ENCODE assay signal across 1 cellular context in the genomic region with DNA sequence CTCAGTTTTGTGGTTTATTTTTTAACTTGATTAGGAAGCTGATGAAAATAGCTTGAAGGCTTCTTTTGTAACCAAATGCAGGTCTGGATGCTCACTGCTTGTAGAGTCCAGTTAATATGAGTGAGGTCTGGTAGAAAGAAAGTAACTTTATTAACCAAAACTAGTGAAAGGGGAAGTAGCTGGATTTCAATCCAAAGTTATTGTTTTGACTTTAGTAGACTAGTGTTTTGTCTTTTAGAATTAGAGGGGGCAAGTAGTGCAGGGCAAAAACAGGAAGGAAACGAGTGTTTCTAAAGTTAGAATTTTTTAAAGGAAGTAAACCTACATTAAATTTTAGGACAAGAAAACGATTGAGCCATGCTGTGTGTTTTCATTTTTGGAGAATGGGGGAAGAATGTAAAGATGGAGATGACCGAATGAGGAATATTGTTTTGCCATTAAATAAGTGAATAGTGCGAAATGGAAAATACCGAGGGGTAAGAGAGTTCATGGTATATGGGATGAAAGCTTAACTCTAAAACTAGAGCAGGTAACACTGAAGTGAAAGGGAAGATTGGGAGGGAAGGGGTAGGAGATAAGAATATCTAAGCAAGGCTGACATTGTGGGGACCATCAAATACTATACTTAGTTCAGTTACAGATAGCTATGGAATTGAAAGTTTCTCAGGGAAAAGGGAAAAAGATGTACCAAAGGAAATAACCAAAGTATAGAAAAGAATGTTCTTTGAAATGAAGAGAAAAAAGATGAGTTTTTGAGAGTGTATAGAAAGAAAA.
TF ChIP-seq lines count a peak whose summit lies in the region.

No MANE protein-coding gene starts in this region.

TF ChIP-seq in IMR-90, 13 proteins besides CTCF, POLR2A, EP300 and RAD21:
- TF ChIP-seq NFE2L2 (IDR thresholded peaks at IDR 0.05; ENCODE audit: low read depth, low read length), result no peak
- no peak for TF ChIP-seq CEBPB (IDR thresholded peaks at IDR 0.05; ENCODE audit: low read depth, low read length)
- TF ChIP-seq BHLHE40 (IDR thresholded peaks at IDR 0.05; ENCODE audit: low read depth, low read length), result no peak
- TF ChIP-seq, protein P1, sequence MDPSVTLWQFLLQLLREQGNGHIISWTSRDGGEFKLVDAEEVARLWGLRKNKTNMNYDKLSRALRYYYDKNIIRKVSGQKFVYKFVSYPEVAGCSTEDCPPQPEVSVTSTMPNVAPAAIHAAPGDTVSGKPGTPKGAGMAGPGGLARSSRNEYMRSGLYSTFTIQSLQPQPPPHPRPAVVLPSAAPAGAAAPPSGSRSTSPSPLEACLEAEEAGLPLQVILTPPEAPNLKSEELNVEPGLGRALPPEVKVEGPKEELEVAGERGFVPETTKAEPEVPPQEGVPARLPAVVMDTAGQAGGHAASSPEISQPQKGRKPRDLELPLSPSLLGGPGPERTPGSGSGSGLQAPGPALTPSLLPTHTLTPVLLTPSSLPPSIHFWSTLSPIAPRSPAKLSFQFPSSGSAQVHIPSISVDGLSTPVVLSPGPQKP (IDR thresholded peaks at IDR 0.05; ENCODE audit: borderline replicate concordance, low read depth, low read length), result no peak
- TF ChIP-seq MAZ (IDR thresholded peaks at IDR 0.05; ENCODE audit: borderline replicate concordance, low read depth, low read length), result no peak
- no peak for TF ChIP-seq RCOR1 (IDR thresholded peaks at IDR 0.05; ENCODE audit: insufficient replicate concordance, low read length)
- no peak for TF ChIP-seq FOS (IDR thresholded peaks at IDR 0.05; ENCODE audit: low read depth, low read length)
- no peak for TF ChIP-seq MXI1 (IDR thresholded peaks at IDR 0.05; ENCODE audit: borderline replicate concordance, low read depth, low read length)
- TF ChIP-seq, protein P2, sequence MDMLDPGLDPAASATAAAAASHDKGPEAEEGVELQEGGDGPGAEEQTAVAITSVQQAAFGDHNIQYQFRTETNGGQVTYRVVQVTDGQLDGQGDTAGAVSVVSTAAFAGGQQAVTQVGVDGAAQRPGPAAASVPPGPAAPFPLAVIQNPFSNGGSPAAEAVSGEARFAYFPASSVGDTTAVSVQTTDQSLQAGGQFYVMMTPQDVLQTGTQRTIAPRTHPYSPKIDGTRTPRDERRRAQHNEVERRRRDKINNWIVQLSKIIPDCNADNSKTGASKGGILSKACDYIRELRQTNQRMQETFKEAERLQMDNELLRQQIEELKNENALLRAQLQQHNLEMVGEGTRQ (IDR thresholded peaks at IDR 0.05; ENCODE audit: low read depth, low read length), result no peak
- TF ChIP-seq RFX5 (IDR thresholded peaks at IDR 0.05; ENCODE audit: low read depth, low read length), result no peak
